14 cellular contexts compared by ENCODE assay signal in the genomic region with DNA sequence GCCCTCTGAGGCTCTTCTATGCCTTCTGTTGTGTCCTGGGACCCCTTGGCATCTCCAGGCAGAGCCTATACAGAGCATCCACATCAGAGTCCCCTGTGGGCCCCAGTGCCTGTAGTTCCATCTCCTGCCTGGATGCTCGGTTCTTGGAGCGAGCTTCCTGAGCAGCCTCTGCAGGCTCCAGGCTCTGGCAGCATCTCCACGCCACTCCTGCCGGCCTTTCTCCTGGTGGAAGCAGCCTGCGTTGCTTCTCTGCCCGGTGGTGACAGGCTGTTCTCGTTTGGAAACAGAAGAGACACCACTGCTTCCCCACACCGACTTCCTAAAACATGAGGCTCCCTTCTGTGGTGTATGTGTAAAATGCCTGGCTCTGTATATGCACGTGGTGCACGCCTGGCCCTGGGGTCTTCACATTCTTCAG. TPM values are rescaled to one million over a fixed set of nuclear protein-coding genes. Genes with fewer than 3 reads are reported as not detected.
DNase-seq lines count a peak whose midpoint lies in the region; ATAC-seq and TF ChIP-seq lines count a peak whose summit lies in the region.
"Had no signal": no experiment of that assay in that cellular context is flagged by ENCODE, and none has a peak within 500 bp of the region (broad histone marks: within the 10 kb centered on the region; RNA-seq: fewer than 3 reads in every experiment).

No MANE protein-coding gene starts in this region.

- CTCF ChIA-PET in activated naive CD4-positive, alpha-beta T cell treated with anti-CD3 and anti-CD28 coated beads for 36 hours (lab: Charles Lee): interaction anchor here (0.8 kb wide), 1 partner anchor 55 kb away, joined by 3 read pairs; no protein-coding TSS in a partner anchor
- CTCF ChIA-PET in WTC11 (lab: Charles Lee): interaction anchor here (3.7 kb wide), 1 partner anchor 10 kb away, joined by 20 read pairs; no protein-coding TSS in a partner anchor

- no peak overlapping the region for H3K4me3 ChIP-seq in cardiac muscle cell
- H3K4me3 ChIP-seq: gastroesophageal sphincter, left lung, suprapubic skin had no signal

- H3K27me3 Mint-ChIP-seq in activated naive CD4-positive, alpha-beta T cell treated with anti-CD3 and anti-CD28 coated beads for 36 hours (ENCODE audit: low read depth): no peaks in the 10 kb centered on the region
- H3K27me3 Mint-ChIP-seq in WTC11 (ENCODE audit: low read depth): no peaks in the 10 kb centered on the region; the same call in 1 of the 2 replicates

- DNase-seq in activated naive CD4-positive, alpha-beta T cell treated with anti-CD3 and anti-CD28 coated beads for 36 hours: no peak
- no peak for DNase-seq in activated naive CD4-positive, alpha-beta T cell treated with anti-CD3 and anti-CD28 coated beads, Interleukin-2, amount 50 U/mL, for 16 hours
- DNase-seq in WTC11 (ENCODE audit: low spot score): no peak
- peak in 1 of 2 donors; percentile 63 for DNase-seq in cardiac muscle cell (ENCODE audit: low read depth in 1 of 2, low spot score in 1 of 2)
- no peak for DNase-seq in stimulated activated naive CD8-positive, alpha-beta T cell treated with anti-CD3 and anti-CD28 coated beads, Interleukin-15, Interleukin-2, amounts not matched to agents 100 U/mL and 50 U/mL, for 24 hours
- DNase-seq in DMS79 treated with DMSO at 0.1 percent for 48 hours (lab: John Stamatoyannopoulos, UW): no peak
- DNase-seq in left colon: no peak
- DNase-seq in OCI-M2 (lab: John Stamatoyannopoulos, UW; ENCODE audit: unreplicated experiment): no peak
- DNase-seq: activated CD8-positive, alpha-beta memory T cell treated with anti-CD3 and anti-CD28 coated beads, Interleukin-2, amount 50 U/mL, for 4 hours; left lung; NK-92 treated with Interleukin-12 subunit alpha and Interleukin-12 subunit beta, amount 100 ng/mL, for 24 hours had no signal

- H3K27ac Mint-ChIP-seq in activated naive CD4-positive, alpha-beta T cell treated with anti-CD3 and anti-CD28 coated beads for 36 hours: peak overlapping the region; percentile 80
- no peak overlapping the region for H3K27ac Mint-ChIP-seq in WTC11
- H3K27ac Mint-ChIP-seq: T-helper 2 cell treated with Interferon-gamma antibody and Interleukin-4, amounts not matched to agents 5 μg/mL and 100 μg/mL, for 36 hours had no signal

- H3K9me3 Mint-ChIP-seq in activated naive CD4-positive, alpha-beta T cell treated with anti-CD3 and anti-CD28 coated beads for 36 hours: peaks cover 19% of the 10 kb centered on the region
- H3K9me3 Mint-ChIP-seq in WTC11: peaks cover 20% of the 10 kb centered on the region

- intact Hi-C loops in activated naive CD4-positive, alpha-beta T cell treated with anti-CD3 and anti-CD28 coated beads for 36 hours (cut with micrococcal nuclease): no loop called here
- intact Hi-C loops in left colon (cut with DNase I, micrococcal nuclease): no loop called here

- H3K36me3 ChIP-seq in cardiac muscle cell: no peaks in the 10 kb centered on the region
- H3K36me3 ChIP-seq: gastroesophageal sphincter, suprapubic skin had no signal

- H3K27ac ChIP-seq in cardiac muscle cell: no peak overlapping the region
- H3K27ac ChIP-seq: gastroesophageal sphincter, left lung, suprapubic skin had no signal

- POLR2A ChIA-PET in WTC11 (lab: Charles Lee): interaction anchor here (1.4 kb wide), 1 partner anchor 9 kb away, joined by 5 read pairs; no protein-coding TSS in a partner anchor

- peaks cover 81% of the 10 kb centered on the region for H3K4me1 Mint-ChIP-seq in activated naive CD4-positive, alpha-beta T cell treated with anti-CD3 and anti-CD28 coated beads for 36 hours (ENCODE audit: low read depth)
- H3K4me1 Mint-ChIP-seq in WTC11: peaks cover 87% of the 10 kb centered on the region

- ATAC-seq in WTC11 (peak; percentile 20; the same call in 1 of the 2 replicates), left colon (no peak)
- ATAC-seq in stimulated activated naive CD8-positive, alpha-beta T cell treated with anti-CD3 and anti-CD28 coated beads, Interleukin-15, Interleukin-2, amounts not matched to agents 100 U/mL and 50 U/mL, for 24 hours: peak; percentile 9
- ATAC-seq: gastroesophageal sphincter had no signal

- H3K27me3 ChIP-seq in cardiac muscle cell: no peaks in the 10 kb centered on the region
- H3K27me3 ChIP-seq: gastroesophageal sphincter, left lung, suprapubic skin had no signal

- H3K4me3 Mint-ChIP-seq in activated naive CD4-positive, alpha-beta T cell treated with anti-CD3 and anti-CD28 coated beads for 36 hours: no peak overlapping the region
- H3K4me3 Mint-ChIP-seq in WTC11: no peak overlapping the region
- H3K4me3 Mint-ChIP-seq: T-helper 2 cell treated with Interferon-gamma antibody and Interleukin-4, amounts not matched to agents 5 μg/mL and 100 μg/mL, for 36 hours had no signal

- no peaks in the 10 kb centered on the region for H3K9me3 ChIP-seq in cardiac muscle cell (ENCODE audit: low read depth)
- H3K9me3 ChIP-seq: suprapubic skin had no signal

- H3K36me3 Mint-ChIP-seq in activated naive CD4-positive, alpha-beta T cell treated with anti-CD3 and anti-CD28 coated beads for 36 hours (ENCODE audit: low read depth): peaks cover 28% of the 10 kb centered on the region
- H3K36me3 Mint-ChIP-seq in WTC11: peaks cover 29% of the 10 kb centered on the region

- peaks cover 23% of the 10 kb centered on the region for H3K4me1 ChIP-seq in cardiac muscle cell (ENCODE audit: low read depth)

- TF ChIP-seq CTCF in WTC11 (IDR thresholded peaks at IDR 0.05) (no peak), cardiac muscle cell (IDR thresholded peaks at IDR 0.05; ENCODE audit: low read depth, low read length) (peak; percentile 16)

TF ChIP-seq in WTC11, 78 proteins besides CTCF, POLR2A, EP300 and RAD21:
- no peak for TF ChIP-seq NR3C1 (CRISPR knock-in tag; conservative IDR thresholded peaks at IDR 0.05; ENCODE audit: low read depth)
- TF ChIP-seq, protein P1, sequence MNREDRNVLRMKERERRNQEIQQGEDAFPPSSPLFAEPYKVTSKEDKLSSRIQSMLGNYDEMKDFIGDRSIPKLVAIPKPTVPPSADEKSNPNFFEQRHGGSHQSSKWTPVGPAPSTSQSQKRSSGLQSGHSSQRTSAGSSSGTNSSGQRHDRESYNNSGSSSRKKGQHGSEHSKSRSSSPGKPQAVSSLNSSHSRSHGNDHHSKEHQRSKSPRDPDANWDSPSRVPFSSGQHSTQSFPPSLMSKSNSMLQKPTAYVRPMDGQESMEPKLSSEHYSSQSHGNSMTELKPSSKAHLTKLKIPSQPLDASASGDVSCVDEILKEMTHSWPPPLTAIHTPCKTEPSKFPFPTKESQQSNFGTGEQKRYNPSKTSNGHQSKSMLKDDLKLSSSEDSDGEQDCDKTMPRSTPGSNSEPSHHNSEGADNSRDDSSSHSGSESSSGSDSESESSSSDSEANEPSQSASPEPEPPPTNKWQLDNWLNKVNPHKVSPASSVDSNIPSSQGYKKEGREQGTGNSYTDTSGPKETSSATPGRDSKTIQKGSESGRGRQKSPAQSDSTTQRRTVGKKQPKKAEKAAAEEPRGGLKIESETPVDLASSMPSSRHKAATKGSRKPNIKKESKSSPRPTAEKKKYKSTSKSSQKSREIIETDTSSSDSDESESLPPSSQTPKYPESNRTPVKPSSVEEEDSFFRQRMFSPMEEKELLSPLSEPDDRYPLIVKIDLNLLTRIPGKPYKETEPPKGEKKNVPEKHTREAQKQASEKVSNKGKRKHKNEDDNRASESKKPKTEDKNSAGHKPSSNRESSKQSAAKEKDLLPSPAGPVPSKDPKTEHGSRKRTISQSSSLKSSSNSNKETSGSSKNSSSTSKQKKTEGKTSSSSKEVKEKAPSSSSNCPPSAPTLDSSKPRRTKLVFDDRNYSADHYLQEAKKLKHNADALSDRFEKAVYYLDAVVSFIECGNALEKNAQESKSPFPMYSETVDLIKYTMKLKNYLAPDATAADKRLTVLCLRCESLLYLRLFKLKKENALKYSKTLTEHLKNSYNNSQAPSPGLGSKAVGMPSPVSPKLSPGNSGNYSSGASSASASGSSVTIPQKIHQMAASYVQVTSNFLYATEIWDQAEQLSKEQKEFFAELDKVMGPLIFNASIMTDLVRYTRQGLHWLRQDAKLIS (CRISPR knock-in tag; IDR thresholded peaks at IDR 0.05; ENCODE audit: borderline replicate concordance): no peak

RNA-seq across cellular contexts. Expression of a gene that starts 52.8 kb away (rescaled TPM):
- total RNA-seq in activated naive CD4-positive, alpha-beta T cell treated with anti-CD3 and anti-CD28 coated beads for 36 hours: 10 to 100 TPM; 62.3 to 63.3 TPM
- 96.5 to 129 TPM (median 105 TPM) in 3 replicates for total RNA-seq in WTC11 (2021)
- total RNA-seq in cardiac muscle cell: 40.9 and 53.1 TPM in 2 replicates
- polyA plus RNA-seq in cardiac muscle cell: 30.1 and 30.9 TPM in 2 replicates
- total RNA-seq in left colon: 10 to 100 TPM; 55.5 to 57.5 TPM
